ENCODE assay signal across 1 cellular context in the genomic region with DNA sequence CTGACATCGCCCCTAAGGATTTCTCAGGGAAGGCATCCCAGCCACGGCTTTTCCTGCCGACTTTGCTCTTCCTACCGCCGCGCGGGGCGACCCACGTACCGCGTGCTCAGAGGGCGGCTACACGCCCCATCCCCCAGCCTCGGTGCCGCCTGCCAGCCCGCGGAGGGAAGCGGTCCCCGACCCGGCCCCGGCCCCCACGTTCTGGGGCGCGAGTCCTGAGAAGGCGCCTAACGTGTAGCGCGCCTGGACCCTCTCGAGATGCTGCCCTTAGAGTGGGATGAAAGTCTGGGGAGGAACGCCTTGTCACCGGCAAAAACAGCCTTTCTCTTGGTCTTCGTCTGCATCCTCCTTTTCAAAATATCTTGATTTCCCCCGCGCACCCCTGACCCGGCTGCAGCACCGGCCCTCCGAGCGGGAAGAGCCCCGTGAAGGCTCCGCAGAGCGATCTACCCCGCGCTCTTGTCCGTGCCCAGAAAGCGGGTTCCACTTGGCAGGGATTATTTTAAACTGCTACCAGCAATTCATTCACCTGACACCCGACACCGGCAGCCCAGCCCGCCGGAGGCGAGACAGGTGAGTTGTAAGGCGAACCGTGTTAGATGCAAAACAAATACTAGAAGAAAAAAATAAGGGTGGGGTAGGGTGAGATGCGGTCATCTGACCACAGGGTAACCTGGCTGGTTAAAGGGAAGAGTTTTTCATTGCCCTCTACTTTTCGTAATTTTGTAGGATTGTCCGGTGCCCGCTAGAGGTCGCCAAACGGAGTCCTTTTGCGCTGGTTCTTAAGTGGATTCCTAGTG.
TF ChIP-seq lines count a peak whose summit lies in the region.

No MANE protein-coding gene starts in this region.

TF ChIP-seq in HEK293, 187 proteins besides CTCF, POLR2A, EP300 and RAD21 (continued from another document and continues in another):
- TF ChIP-seq, protein P1, sequence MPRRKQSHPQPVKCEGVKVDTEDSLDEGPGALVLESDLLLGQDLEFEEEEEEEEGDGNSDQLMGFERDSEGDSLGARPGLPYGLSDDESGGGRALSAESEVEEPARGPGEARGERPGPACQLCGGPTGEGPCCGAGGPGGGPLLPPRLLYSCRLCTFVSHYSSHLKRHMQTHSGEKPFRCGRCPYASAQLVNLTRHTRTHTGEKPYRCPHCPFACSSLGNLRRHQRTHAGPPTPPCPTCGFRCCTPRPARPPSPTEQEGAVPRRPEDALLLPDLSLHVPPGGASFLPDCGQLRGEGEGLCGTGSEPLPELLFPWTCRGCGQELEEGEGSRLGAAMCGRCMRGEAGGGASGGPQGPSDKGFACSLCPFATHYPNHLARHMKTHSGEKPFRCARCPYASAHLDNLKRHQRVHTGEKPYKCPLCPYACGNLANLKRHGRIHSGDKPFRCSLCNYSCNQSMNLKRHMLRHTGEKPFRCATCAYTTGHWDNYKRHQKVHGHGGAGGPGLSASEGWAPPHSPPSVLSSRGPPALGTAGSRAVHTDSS (tag by site-specific recombination; IDR thresholded peaks at IDR 0.05), result no peak
- TF ChIP-seq ZNF2 (tag by site-specific recombination; IDR thresholded peaks at IDR 0.05) (0 out of 2 replicates have a peak, but pooled peaks have one; percentile 6), ZNF280C (tag by site-specific recombination; IDR thresholded peaks at IDR 0.05) (no peak), ZNF175 (tag by site-specific recombination; IDR thresholded peaks at IDR 0.05) (no peak), ZNF221 (tag by site-specific recombination; IDR thresholded peaks at IDR 0.05; ENCODE audit: borderline replicate concordance) (no peak), ZNF426 (tag by site-specific recombination; IDR thresholded peaks at IDR 0.05) (no peak), ZNF211 (tag by site-specific recombination; IDR thresholded peaks at IDR 0.05; ENCODE audit: low read depth) (no peak), ZNF335 (tag by site-specific recombination; conservative IDR thresholded peaks at IDR 0.05) (peak; percentile 73), ZBTB17 (tag by site-specific recombination; IDR thresholded peaks at IDR 0.05) (peak; percentile 81), PRDM6 (tag by site-specific recombination; IDR thresholded peaks at IDR 0.05) (peak; percentile 55), ZNF521 (tag by site-specific recombination; IDR thresholded peaks at IDR 0.05) (no peak), ZNF10 (tag by site-specific recombination; IDR thresholded peaks at IDR 0.05) (no peak), ZNF670 (tag by site-specific recombination; IDR thresholded peaks at IDR 0.05; ENCODE audit: low read depth) (no peak), ZFP3 (tag by site-specific recombination; IDR thresholded peaks at IDR 0.05; ENCODE audit: low read depth) (no peak), ZFP41 (tag by site-specific recombination; IDR thresholded peaks at IDR 0.05; ENCODE audit: borderline replicate concordance) (no peak), ZNF473 (tag by site-specific recombination; IDR thresholded peaks at IDR 0.05) (no peak), ZNF660 (tag by site-specific recombination; IDR thresholded peaks at IDR 0.05) (peak; percentile 81), ZNF223 (tag by site-specific recombination; IDR thresholded peaks at IDR 0.05) (no peak), KLF16 (tag by site-specific recombination; IDR thresholded peaks at IDR 0.05) (no peak), FEZF1 (tag by site-specific recombination; IDR thresholded peaks at IDR 0.05) (peak; percentile 35; the same call in 1 of the 2 replicates), ZNF394 (tag by site-specific recombination; IDR thresholded peaks at IDR 0.05; ENCODE audit: borderline replicate concordance) (0 out of 2 replicates have a peak, but pooled peaks have one; percentile 23), ZNF302 (tag by site-specific recombination; IDR thresholded peaks at IDR 0.05; ENCODE audit: low read depth) (no peak), GLIS2 (tag by site-specific recombination; IDR thresholded peaks at IDR 0.05) (0 out of 2 replicates have a peak, but pooled peaks have one; percentile 4), ZNF239 (tag by site-specific recombination; IDR thresholded peaks at IDR 0.05) (no peak), ZFHX2 (tag by site-specific recombination; conservative IDR thresholded peaks at IDR 0.05) (peak; percentile 31; the same call in 1 of the 2 replicates), ZNF48 (tag by site-specific recombination; IDR thresholded peaks at IDR 0.05) (no peak), PRDM1 (tag by site-specific recombination; IDR thresholded peaks at IDR 0.05) (0 out of 2 replicates have a peak, but pooled peaks have one; percentile 91), ZNF548 (tag by site-specific recombination; IDR thresholded peaks at IDR 0.05) (no peak), GLI4 (tag by site-specific recombination; IDR thresholded peaks at IDR 0.05) (no peak), PRDM2 (tag by site-specific recombination; IDR thresholded peaks at IDR 0.05; ENCODE audit: borderline replicate concordance) (no peak), ZBTB20 (tag by site-specific recombination; IDR thresholded peaks at IDR 0.05) (peak; percentile 76; the same call in 1 of the 2 replicates), ZSCAN30 (tag by site-specific recombination; IDR thresholded peaks at IDR 0.05) (peak; percentile 54; the same call in 1 of the 2 replicates), ZNF266 (tag by site-specific recombination; IDR thresholded peaks at IDR 0.05; ENCODE audit: low read depth) (no peak), ZNF433 (tag by site-specific recombination; IDR thresholded peaks at IDR 0.05; ENCODE audit: low read depth) (no peak), ZNF404 (tag by site-specific recombination; IDR thresholded peaks at IDR 0.05) (no peak), ZNF776 (tag by site-specific recombination; IDR thresholded peaks at IDR 0.05; ENCODE audit: borderline replicate concordance) (no peak), SETDB1 (IDR thresholded peaks at IDR 0.05; ENCODE audit: insufficient read length, low read length) (no peak), ZNF645 (tag by site-specific recombination; IDR thresholded peaks at IDR 0.05) (no peak), TRIM28 (IDR thresholded peaks at IDR 0.05; ENCODE audit: borderline replicate concordance, low read length) (no peak), PBX3 (CRISPR knock-in tag; IDR thresholded peaks at IDR 0.05) (no peak), ZNF112 (tag by site-specific recombination; IDR thresholded peaks at IDR 0.05) (no peak), ZNF16 (tag by site-specific recombination; IDR thresholded peaks at IDR 0.05; ENCODE audit: low read depth) (no peak)
- TF ChIP-seq, protein P2, sequence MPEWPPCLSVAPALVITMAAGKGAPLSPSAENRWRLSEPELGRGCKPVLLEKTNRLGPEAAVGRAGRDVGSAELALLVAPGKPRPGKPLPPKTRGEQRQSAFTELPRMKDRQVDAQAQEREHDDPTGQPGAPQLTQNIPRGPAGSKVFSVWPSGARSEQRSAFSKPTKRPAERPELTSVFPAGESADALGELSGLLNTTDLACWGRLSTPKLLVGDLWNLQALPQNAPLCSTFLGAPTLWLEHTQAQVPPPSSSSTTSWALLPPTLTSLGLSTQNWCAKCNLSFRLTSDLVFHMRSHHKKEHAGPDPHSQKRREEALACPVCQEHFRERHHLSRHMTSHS (tag by site-specific recombination; IDR thresholded peaks at IDR 0.05), result no peak
